Comparison of ENCODE assay signal across 18 cellular contexts in the genomic region with DNA sequence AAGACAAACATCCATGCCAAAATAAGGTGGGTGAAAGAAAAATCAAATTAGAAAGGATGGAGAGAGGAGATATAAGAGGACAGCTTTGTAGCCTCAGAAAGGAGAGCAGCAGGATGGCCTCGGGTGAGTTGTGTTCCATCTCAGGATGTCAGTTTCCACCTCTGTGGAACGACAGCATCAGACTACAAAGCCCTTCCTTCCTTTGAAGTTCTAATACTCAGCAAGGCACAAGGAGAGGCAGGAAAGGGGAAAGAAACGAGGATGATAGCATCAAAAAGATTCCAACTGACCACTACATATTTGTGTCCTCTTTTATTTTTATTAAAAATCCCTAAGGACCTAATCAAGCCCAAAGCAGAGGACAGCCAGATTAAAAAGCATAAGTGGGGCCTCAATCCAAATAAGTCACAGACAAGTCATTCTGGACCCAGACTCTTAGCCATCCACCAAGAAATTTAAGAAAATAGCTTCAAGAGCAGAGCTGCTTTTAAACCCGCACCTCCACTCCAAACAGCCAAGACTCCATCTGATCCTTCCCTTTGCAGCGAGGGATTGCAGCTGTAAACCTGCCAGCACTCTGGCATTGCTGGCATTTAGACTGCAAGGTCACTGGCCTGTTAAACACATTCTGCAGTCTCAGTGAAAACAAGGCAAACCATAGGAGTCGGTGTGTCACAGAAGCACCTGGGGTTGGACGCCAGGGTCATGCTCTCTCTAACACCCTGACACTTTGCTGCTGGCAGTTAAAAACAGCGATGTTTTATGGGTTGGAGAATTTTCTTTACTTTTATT.
A peak's percentile ranks its signal among the peaks of the same experiment; 100 is the strongest.
DNase-seq lines count a peak whose midpoint lies in the region; ATAC-seq, FAIRE-seq and TF ChIP-seq lines count a peak whose summit lies in the region.
"Had no signal": no experiment of that assay in that cellular context is flagged by ENCODE, and none has a peak within 500 bp of the region (broad histone marks: within the 10 kb centered on the region; RNA-seq: fewer than 3 reads in every experiment).

No MANE protein-coding gene starts in this region.

- H3K36me3 ChIP-seq in SK-N-SH (replicated peaks in 1 of 2; ENCODE audit: control insufficient read depth in 1 of 2, insufficient read depth in 2 of 2, low read length in 1 of 2), result no peaks in the 10 kb centered on the region
- no peaks in the 10 kb centered on the region for H3K36me3 ChIP-seq in cardiac muscle cell
- H3K36me3 ChIP-seq in mesendoderm (ENCODE audit: control insufficient read depth, insufficient read depth, low read length), result no peaks in the 10 kb centered on the region
- H3K36me3 ChIP-seq in thoracic aorta, result no peaks in the 10 kb centered on the region
- H3K36me3 ChIP-seq in small intestine (ENCODE audit: control insufficient read depth in 2 of 2, insufficient read depth in 2 of 2, low read length in 2 of 2), result no peaks in the 10 kb centered on the region
- H3K36me3 ChIP-seq: BLaER1 treated with 17β-estradiol and CSF1 and Interleukin-3, amounts not matched to agents 10 nM and 100 nM; gastrocnemius medialis; Peyer's patch had no signal

- WGBS in SK-N-SH (ENCODE audit: low lambda C conversion rate), result 10% methylated on average over 8 of the region's 8 CpGs
- WGBS in mesendoderm (ENCODE audit: extremely low coverage, insufficient coverage, low lambda C conversion rate), result no CpG with 5 or more reads among the region's 8 CpGs
- WGBS in small intestine, 3 donors, result 51 to 62% (median 54%) methylated on average over 8 of the region's 8 CpGs

- H3K9me3 ChIP-seq in SK-N-SH, result no peaks in the 10 kb centered on the region
- no peaks in the 10 kb centered on the region for H3K9me3 ChIP-seq in cardiac muscle cell (ENCODE audit: low read depth)
- no peaks in the 10 kb centered on the region for H3K9me3 ChIP-seq in thoracic aorta
- H3K9me3 ChIP-seq in small intestine (ENCODE audit: control insufficient read depth, low read depth), result no peaks in the 10 kb centered on the region
- H3K9me3 ChIP-seq: BLaER1 treated with 17β-estradiol and CSF1 and Interleukin-3, amounts not matched to agents 10 nM and 100 nM; gastrocnemius medialis; Peyer's patch had no signal

- H2BK15ac ChIP-seq in mesendoderm (replicated peaks; ENCODE audit: low read depth), result no peak overlapping the region

- H3K23ac ChIP-seq in mesendoderm (ENCODE audit: low read length), result no peak overlapping the region

- H3K4me3 ChIP-seq in SK-N-SH (ENCODE audit: low read depth in 2 of 2, low read length in 1 of 2) (no peak overlapping the region), cardiac muscle cell (no peak overlapping the region), mesendoderm (ENCODE audit: low read length) (no peak overlapping the region), thoracic aorta (peak overlapping the region; percentile 18), small intestine (ENCODE audit: low read depth in 1 of 2, low read length in 2 of 2) (no peak overlapping the region)
- H3K4me3 ChIP-seq: BLaER1 treated with 17β-estradiol and CSF1 and Interleukin-3, amounts not matched to agents 10 nM and 100 nM; gastrocnemius medialis; Peyer's patch had no signal

- no peak overlapping the region for H3K4ac ChIP-seq in mesendoderm (ENCODE audit: low read depth, low read length)

- H2BK120ac ChIP-seq in mesendoderm (ENCODE audit: low read depth, low read length), result no peak overlapping the region

- no peak overlapping the region for H3K18ac ChIP-seq in mesendoderm (ENCODE audit: low read length)

- no peak overlapping the region for H2AK5ac ChIP-seq in mesendoderm (ENCODE audit: low read length)

- no peak for TF ChIP-seq EP300 in SK-N-SH (IDR thresholded peaks at IDR 0.05; ENCODE audit: borderline replicate concordance in 1 of 2, low read depth in 1 of 2, low read length in 1 of 2)

- no peak for TF ChIP-seq RAD21 in SK-N-SH (IDR thresholded peaks at IDR 0.05; ENCODE audit: low read length)

- H3K4me2 ChIP-seq in SK-N-SH, result no peak overlapping the region
- no peak overlapping the region for H3K4me2 ChIP-seq in mesendoderm (ENCODE audit: low read length)
- H3K4me2 ChIP-seq: BLaER1 treated with 17β-estradiol and CSF1 and Interleukin-3, amounts not matched to agents 10 nM and 100 nM had no signal

- H3K9me2 ChIP-seq in SK-N-SH, result no peaks in the 10 kb centered on the region

- H3K4me1 ChIP-seq in SK-N-SH (ENCODE audit: control insufficient read depth in 1 of 2, insufficient read depth in 2 of 2, low read depth in 1 of 2, low read length in 1 of 2) (no peaks in the 10 kb centered on the region), cardiac muscle cell (ENCODE audit: low read depth) (peaks cover 14% of the 10 kb centered on the region), mesendoderm (ENCODE audit: control insufficient read depth, low read depth, low read length) (peaks cover 1% of the 10 kb centered on the region), thoracic aorta (ENCODE audit: control insufficient read depth in 1 of 2, low read depth in 2 of 2) (peaks cover 9 to 20% of the 10 kb centered on the region in 2 donors), small intestine (ENCODE audit: control insufficient read depth in 2 of 2, insufficient read depth in 1 of 2, low read depth in 1 of 2, low read length in 1 of 2) (no peaks in the 10 kb centered on the region)
- H3K4me1 ChIP-seq: BLaER1 treated with 17β-estradiol and CSF1 and Interleukin-3, amounts not matched to agents 10 nM and 100 nM; Peyer's patch had no signal

- H3F3A ChIP-seq in SK-N-SH (replicated peaks; ENCODE audit: insufficient read depth), result no peaks in the 10 kb centered on the region

- ATAC-seq in SK-N-SH treated with all-trans-retinoic acid at 6 μM for 48 hours (peak; percentile 47; the same call in 2 of the 3 replicates), thoracic aorta (ENCODE audit: insufficient number of reproducible peaks, low FRiP score, low read depth) (no peak), GM21526 (IDR thresholded peaks at IDR 0.05; ENCODE audit: low FRiP score, unreplicated experiment) (no peak)
- ATAC-seq: naive thymus-derived CD8-positive, alpha-beta T cell had no signal

- H2AFZ ChIP-seq in SK-N-SH (ENCODE audit: low read depth), result no peak overlapping the region

- TF ChIP-seq CTCF in SK-N-SH (IDR thresholded peaks at IDR 0.05) (no peak), cardiac muscle cell (IDR thresholded peaks at IDR 0.05; ENCODE audit: low read depth, low read length) (no peak), thoracic aorta (IDR thresholded peaks at IDR 0.05) (no peak)

- H3K27me3 ChIP-seq in SK-N-SH (ENCODE audit: insufficient read depth) (no peaks in the 10 kb centered on the region), cardiac muscle cell (no peaks in the 10 kb centered on the region), mesendoderm (ENCODE audit: insufficient read depth, low read length, poor library complexity) (no peaks in the 10 kb centered on the region), thoracic aorta (replicated peaks; ENCODE audit: insufficient read depth) (no peaks in the 10 kb centered on the region), small intestine (ENCODE audit: control insufficient read depth in 2 of 2, insufficient read depth in 2 of 2, low read length in 2 of 2) (no peaks in the 10 kb centered on the region)
- H3K27me3 ChIP-seq: BLaER1 treated with 17β-estradiol and CSF1 and Interleukin-3, amounts not matched to agents 10 nM and 100 nM; gastrocnemius medialis; Peyer's patch had no signal

- no peak for DNase-seq in SK-N-SH
- peak in 1 of 2 donors; percentile 60 for DNase-seq in cardiac muscle cell (ENCODE audit: low read depth in 1 of 2, low spot score in 1 of 2)
- DNase-seq in mesendoderm, result no peak
- DNase-seq in thoracic aorta (ENCODE audit: low spot score), result no peak
- DNase-seq in small intestine, result no peak
- DNase-seq in OCI-M1 (lab: John Stamatoyannopoulos, UW), result no peak
- DNase-seq: activated naive CD4-positive, alpha-beta T cell treated with Interleukin-2 at 50 U/mL for 16 hours; gastrocnemius medialis; naive thymus-derived CD8-positive, alpha-beta T cell; NCI-H82; Peyer's patch; stimulated activated naive CD4-positive, alpha-beta T cell; SW 1271 had no signal

- no peak overlapping the region for H3K27ac ChIP-seq in SK-N-SH (ENCODE audit: low read depth in 2 of 2, low read length in 1 of 2)
- peak overlapping the region; percentile 56 for H3K27ac ChIP-seq in cardiac muscle cell
- no peak overlapping the region for H3K27ac ChIP-seq in mesendoderm (ENCODE audit: low read depth, low read length)
- H3K27ac ChIP-seq in thoracic aorta, result peak overlapping the region; percentile 8 to 34
- no peak overlapping the region for H3K27ac ChIP-seq in small intestine (ENCODE audit: low read depth in 1 of 2, low read length in 1 of 2)
- H3K27ac ChIP-seq: BLaER1 treated with 17β-estradiol and CSF1 and Interleukin-3, amounts not matched to agents 10 nM and 100 nM; gastrocnemius medialis; Peyer's patch had no signal

- H3K9ac ChIP-seq in SK-N-SH (no peak overlapping the region), mesendoderm (ENCODE audit: low read length) (no peak overlapping the region)
- H3K9ac ChIP-seq: BLaER1 treated with 17β-estradiol and CSF1 and Interleukin-3, amounts not matched to agents 10 nM and 100 nM had no signal

- H3K56ac ChIP-seq in mesendoderm (ENCODE audit: low read length), result peak overlapping the region; percentile 25

- no peaks in the 10 kb centered on the region for H3K79me2 ChIP-seq in SK-N-SH (ENCODE audit: insufficient read depth)
- no peaks in the 10 kb centered on the region for H3K79me2 ChIP-seq in mesendoderm (ENCODE audit: control insufficient read depth, insufficient read depth, low read length)

- FAIRE-seq in small intestine (lab: Jason Lieb, UNC), result no peak
- FAIRE-seq: A204.1, D721Med had no signal

- no peak overlapping the region for H4K8ac ChIP-seq in mesendoderm (ENCODE audit: low read depth, low read length)

- H4K20me1 ChIP-seq in SK-N-SH (ENCODE audit: insufficient read depth), result no peaks in the 10 kb centered on the region
- H4K20me1 ChIP-seq: BLaER1 treated with 17β-estradiol and CSF1 and Interleukin-3, amounts not matched to agents 10 nM and 100 nM had no signal

- H4K5ac ChIP-seq in mesendoderm (ENCODE audit: low read length), result no peak overlapping the region

- no peaks in the 10 kb centered on the region for H3K79me1 ChIP-seq in mesendoderm (ENCODE audit: low read length)

- POLR2A ChIA-PET in SK-N-SH (lab: Yijun Ruan, JAX), result no interaction called here

- H2BK5ac ChIP-seq in mesendoderm (ENCODE audit: low read length), result no peak overlapping the region

- CTCF ChIA-PET in SK-N-SH (lab: Yijun Ruan, JAX), result interaction anchor here (1.1 kb wide), 1 partner anchor 10 kb away, joined by 4 read pairs; no protein-coding TSS in a partner anchor

TF ChIP-seq in SK-N-SH, 30 proteins besides CTCF, POLR2A, EP300 and RAD21 (continues in another document):
- TF ChIP-seq ELF1 (IDR thresholded peaks at IDR 0.05) (no peak), TEAD4 (IDR thresholded peaks at IDR 0.05; ENCODE audit: borderline replicate concordance, insufficient read depth) (no peak), CHD2 (IDR thresholded peaks at IDR 0.05; ENCODE audit: low read length, partially characterized antibody) (no peak), FOXJ3 (CRISPR knock-in tag; IDR thresholded peaks at IDR 0.05) (no peak)

Comparison
In these comparisons a context has a peak if more than half of its experiments do, and no peak if none do; other contexts are left out.
1. H3K27ac ChIP-seq: peak in cardiac muscle cell (single experiment) and thoracic aorta (2 of 2); none in SK-N-SH (0 of 2), mesendoderm (single experiment) and small intestine (0 of 2).